In the genomic region with DNA sequence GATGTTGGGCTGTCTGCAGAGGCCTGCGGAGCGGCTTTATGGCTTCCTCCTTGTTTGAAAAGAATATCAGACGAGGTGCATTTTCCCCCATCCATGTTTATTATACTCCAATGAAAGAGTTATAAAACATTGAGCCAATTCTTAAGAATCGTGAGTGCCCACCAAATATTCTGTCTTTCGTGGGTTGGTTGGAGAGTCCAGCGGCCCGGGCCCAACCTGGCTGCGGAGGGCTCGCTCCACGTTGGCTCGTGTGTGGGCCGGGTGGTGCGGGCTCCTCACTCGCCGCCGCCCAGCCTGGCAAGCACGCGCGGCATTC, we compare ENCODE assay signal across 8 cellular contexts. TPM values are rescaled to one million over a fixed set of nuclear protein-coding genes. Genes with fewer than 3 reads are reported as not detected.
DNase-seq lines count a peak whose midpoint lies in the region; TF ChIP-seq lines count a peak whose summit lies in the region.

No MANE protein-coding gene starts in this region.

- in situ Hi-C loops in HAP-1 (cut with MboI; ENCODE audit: low sequenced_read_pairs) = no loop called here

- peak overlapping the region; percentile 10 for H3K27ac ChIP-seq in hepatocyte

- H3K27me3 ChIP-seq in HAP-1 (ENCODE audit: low read depth) = no peaks in the 10 kb centered on the region
- H3K27me3 ChIP-seq in hepatocyte = no peaks in the 10 kb centered on the region
- H3K27me3 ChIP-seq in skeletal muscle satellite cell (ENCODE audit: control insufficient read depth, insufficient read depth, low read length) = no peaks in the 10 kb centered on the region

- peaks cover 34% of the 10 kb centered on the region for H3K79me2 ChIP-seq in hepatocyte

- peaks cover 35% of the 10 kb centered on the region for H4K20me1 ChIP-seq in hepatocyte (ENCODE audit: insufficient read depth, poor library complexity, severe bottlenecking)

- H3K4me3 ChIP-seq in HAP-1 (peak overlapping the region; percentile 51), hepatocyte (peak overlapping the region; percentile 89), skeletal muscle satellite cell (ENCODE audit: low read length) (peak overlapping the region; percentile 83)

- peak overlapping the region; percentile 72 for H3K9ac ChIP-seq in skeletal muscle satellite cell (ENCODE audit: low read depth, low read length)

- CTCF ChIA-PET in activated CD4-positive, alpha-beta memory T cell treated with anti-CD3 and anti-CD28 coated beads for 36 hours (lab: Charles Lee) = no interaction called here

- H3K9me3 Mint-ChIP-seq in activated CD4-positive, alpha-beta memory T cell treated with anti-CD3 and anti-CD28 coated beads for 36 hours = no peaks in the 10 kb centered on the region

- H3K27ac Mint-ChIP-seq in activated CD4-positive, alpha-beta memory T cell treated with anti-CD3 and anti-CD28 coated beads for 36 hours = no peak overlapping the region

- H3K36me3 ChIP-seq in HAP-1 (replicated peaks) = no peaks in the 10 kb centered on the region
- H3K36me3 ChIP-seq in hepatocyte (replicated peaks; ENCODE audit: insufficient read depth, low read depth) = no peaks in the 10 kb centered on the region
- no peaks in the 10 kb centered on the region for H3K36me3 ChIP-seq in skeletal muscle satellite cell (ENCODE audit: insufficient read depth, low read length)

- intact Hi-C loops in activated CD4-positive, alpha-beta memory T cell treated with anti-CD3 and anti-CD28 coated beads for 36 hours (cut with micrococcal nuclease) = loop anchor here (5.0 kb wide), 2 partner anchors 142 to 292 kb away; a partner anchor contains a TSS

- H3K27me3 Mint-ChIP-seq in activated CD4-positive, alpha-beta memory T cell treated with anti-CD3 and anti-CD28 coated beads for 36 hours = no peaks in the 10 kb centered on the region

- peaks cover 4% of the 10 kb centered on the region; the same call in 1 of the 2 replicates for H3K4me1 ChIP-seq in HAP-1
- H3K4me1 ChIP-seq in hepatocyte (ENCODE audit: insufficient read depth) = peaks cover 29% of the 10 kb centered on the region
- H3K4me1 ChIP-seq in skeletal muscle satellite cell (ENCODE audit: control insufficient read depth, insufficient read depth, low read length) = peaks cover 25% of the 10 kb centered on the region

- 72% methylated on average over 19 of the region's 19 CpGs for WGBS in hepatocyte (ENCODE audit: low lambda C conversion rate, missing lambda C conversion rate)

- no peak for TF ChIP-seq CTCF in hepatocyte (IDR thresholded peaks at IDR 0.05; ENCODE audit: poor library complexity)

- POLR2A ChIA-PET in activated CD4-positive, alpha-beta memory T cell treated with anti-CD3 and anti-CD28 coated beads for 36 hours (lab: Charles Lee) = no interaction called here

- peak overlapping the region; percentile 91 for H2AFZ ChIP-seq in hepatocyte

- H3K9me3 ChIP-seq in HAP-1 = no peaks in the 10 kb centered on the region
- no peaks in the 10 kb centered on the region for H3K9me3 ChIP-seq in hepatocyte (ENCODE audit: low read depth)
- no peaks in the 10 kb centered on the region for H3K9me3 ChIP-seq in skeletal muscle satellite cell (replicated peaks; ENCODE audit: low read length)

- DNase-seq in HAP-1 (ENCODE audit: low spot score in 2 of 2) = no peak
- DNase-seq in activated CD4-positive, alpha-beta memory T cell treated with anti-CD3 and anti-CD28 coated beads for 36 hours = no peak
- no peak for DNase-seq in hepatocyte (ENCODE audit: low spot score)
- no peak for DNase-seq in NCI-H1417 treated with DMSO at 0.1 percent for 48 hours (lab: John Stamatoyannopoulos, UW)
- DNase-seq in HCEC 1CT = no peak
- DNase-seq in HK-2 (ENCODE audit: unreplicated experiment) = no peak
- no peak for DNase-seq in NCI-H1436 (lab: John Stamatoyannopoulos, UW)

- H3K4me1 Mint-ChIP-seq in activated CD4-positive, alpha-beta memory T cell treated with anti-CD3 and anti-CD28 coated beads for 36 hours (ENCODE audit: low read depth) = peaks cover 25% of the 10 kb centered on the region

- H3K4me3 Mint-ChIP-seq in activated CD4-positive, alpha-beta memory T cell treated with anti-CD3 and anti-CD28 coated beads for 36 hours = peak overlapping the region; percentile 45

- H3K36me3 Mint-ChIP-seq in activated CD4-positive, alpha-beta memory T cell treated with anti-CD3 and anti-CD28 coated beads for 36 hours = no peaks in the 10 kb centered on the region

- H3K4me2 ChIP-seq in hepatocyte (peak overlapping the region; percentile 98), skeletal muscle satellite cell (ENCODE audit: low read length) (peak overlapping the region; percentile 98)

- no peaks in the 10 kb centered on the region for H3K9me2 ChIP-seq in hepatocyte (replicated peaks; ENCODE audit: insufficient read depth)

RNA-seq across cellular contexts. Expression of a gene that starts 0.7 kb away (rescaled TPM):
- total RNA-seq in activated CD4-positive, alpha-beta memory T cell treated with anti-CD3 and anti-CD28 coated beads for 36 hours = 1 to 10 TPM; 9.1 to 9.6 TPM
- 35.7 and 48.3 TPM in 2 replicates for total RNA-seq in hepatocyte
- polyA plus RNA-seq in hepatocyte = 34.9 and 46.7 TPM in 2 replicates
- total RNA-seq in skeletal muscle satellite cell (2012; rRNA removed) = 12.4 and 20.3 TPM in 2 replicates
